8 cellular contexts compared by ENCODE assay signal in genomic region chr12:19273482-19274330, GRCh38.
A peak's percentile ranks its signal among the peaks of the same experiment; 100 is the strongest.
DNase-seq lines count a peak whose midpoint lies in the region; ATAC-seq lines count a peak whose summit lies in the region.

No MANE protein-coding gene starts in this region.

- H3K79me2 ChIP-seq in ACC112 (ENCODE audit: control insufficient read depth, insufficient read depth, low read length, unreplicated experiment) = no peaks in the 10 kb centered on the region

- H3K4me1 ChIP-seq in ACC112 (ENCODE audit: control insufficient read depth, insufficient read depth, low read length, unreplicated experiment) = peaks cover 18% of the 10 kb centered on the region
- H3K4me1 ChIP-seq in adipocyte (ENCODE audit: control insufficient read depth, insufficient read depth, low read length) = peaks cover 7% of the 10 kb centered on the region

- in situ Hi-C loops in SK-MEL-5 (cut with HindIII; ENCODE audit: low pct_unique_long_range_greater_than_20kb, low sequenced_read_pairs) = no loop called here

- H3K27ac ChIP-seq in ACC112 (ENCODE audit: low read depth, low read length) = peak overlapping the region; percentile 55

- no peak overlapping the region for H3K9ac ChIP-seq in adipocyte (ENCODE audit: low read length)

- H3K36me3 ChIP-seq in ACC112 (ENCODE audit: insufficient read depth, low read length) = peaks cover 9% of the 10 kb centered on the region; the same call in 1 of the 2 replicates
- H3K36me3 ChIP-seq in adipocyte (ENCODE audit: control insufficient read depth, insufficient read depth, low read length, severe bottlenecking) = peaks cover 4% of the 10 kb centered on the region

- no peak overlapping the region for H3K4me3 ChIP-seq in ACC112 (ENCODE audit: low read depth, low read length)
- H3K4me3 ChIP-seq in Jurkat, Clone E6-1 (ENCODE audit: low read length) = no peak overlapping the region; the same call in 1 of the 2 replicates
- H3K4me3 ChIP-seq in adipocyte (ENCODE audit: low read length) = no peak overlapping the region

- DNase-seq in Jurkat, Clone E6-1 (ENCODE audit: low read depth, low spot score) = peak; percentile 96
- DNase-seq in SK-MEL-5 (ENCODE audit: low read depth, low spot score) = peak; percentile 94
- peak; percentile 96 for DNase-seq in adipocyte (ENCODE audit: low read depth)
- peak; percentile 85 for DNase-seq in islet precursor cell
- peak; percentile 1 for DNase-seq in stimulated activated CD8-positive, alpha-beta memory T cell treated with anti-CD3 and anti-CD28 coated beads, Interleukin-12 subunit alpha, Interleukin-12 subunit beta, amount 100 ng/mL, for 24 hours (ENCODE audit: extremely low read depth)

- H2AFZ ChIP-seq in ACC112 (ENCODE audit: low read length, unreplicated experiment) = no peak overlapping the region

- no peaks in the 10 kb centered on the region for H3K9me3 ChIP-seq in adipocyte (ENCODE audit: control insufficient read depth, low read length)

- no peak for ATAC-seq in GM19452 (IDR thresholded peaks at IDR 0.05; ENCODE audit: unreplicated experiment)
- ATAC-seq in GM19023 (IDR thresholded peaks at IDR 0.05; ENCODE audit: unreplicated experiment) = no peak

- H3K27me3 ChIP-seq in ACC112 (ENCODE audit: insufficient read depth, low read length) (no peaks in the 10 kb centered on the region), adipocyte (replicated peaks; ENCODE audit: control insufficient read depth, insufficient read depth, low read length) (no peaks in the 10 kb centered on the region)

Comparison
In these comparisons a context has a peak if more than half of its experiments do, and no peak if none do; other contexts are left out.
1. DNase-seq: peak in every context shown above with its lines; median percentile 96 in Jurkat, Clone E6-1; 96 in adipocyte; 94 in SK-MEL-5; 85 in islet precursor cell; 1 in stimulated activated CD8-positive, alpha-beta memory T cell treated with anti-CD3 and anti-CD28 coated beads, Interleukin-12 subunit alpha, Interleukin-12 subunit beta, amount 100 ng/mL, for 24 hours.